In the genomic region with DNA sequence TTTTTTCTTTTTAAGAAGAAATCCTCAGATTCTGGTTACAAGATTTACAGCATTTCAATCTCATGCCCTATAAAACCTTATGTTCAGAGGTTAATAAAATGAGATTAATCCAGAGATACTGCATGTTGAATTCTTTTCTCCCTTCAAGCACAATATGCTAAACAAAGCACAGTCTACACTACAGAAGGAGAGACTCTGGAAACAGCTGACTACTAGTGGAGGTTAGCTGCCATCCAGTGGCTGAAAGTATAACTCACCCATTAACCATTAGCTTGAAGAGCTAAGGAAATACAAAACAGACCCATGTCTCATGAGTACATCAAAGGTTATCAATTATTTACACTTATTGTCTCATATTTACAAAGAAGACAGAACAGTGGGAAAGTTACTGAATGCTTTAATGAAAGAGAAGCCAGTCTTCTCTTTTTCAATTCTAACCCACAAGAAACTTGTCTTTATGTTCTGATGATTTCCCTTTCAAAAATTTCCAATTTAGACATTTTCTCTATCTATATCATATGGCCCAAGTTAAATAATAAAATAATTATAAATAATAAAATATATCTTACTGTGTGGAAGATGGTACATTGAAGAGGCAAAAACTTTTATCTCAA, we compare ENCODE assay signal across 8 cellular contexts.
DNase-seq lines count a peak whose midpoint lies in the region; ATAC-seq and TF ChIP-seq lines count a peak whose summit lies in the region.

No MANE protein-coding gene starts in this region.

- ATAC-seq in GM18505 (IDR thresholded peaks at IDR 0.05; ENCODE audit: unreplicated experiment) (peak; percentile 88), HG02852 (IDR thresholded peaks at IDR 0.05; ENCODE audit: unreplicated experiment) (peak; percentile 83), SK-N-SH treated with all-trans-retinoic acid at 6 μM for 48 hours (peak; percentile 100)

- TF ChIP-seq CTCF in foreskin fibroblast (IDR thresholded peaks at IDR 0.05; ENCODE audit: low read depth, low read length): peak; percentile 57

- no peak for TF ChIP-seq POLR2A in GM18505 (IDR thresholded peaks at IDR 0.05; ENCODE audit: borderline replicate concordance, extremely low read depth, insufficient read depth, insufficient read length)

- DNase-seq in AG08396 (ENCODE audit: low spot score): peak; percentile 42
- DNase-seq in NCI-H1092 treated with DMSO at 0.1 percent for 48 hours (lab: John Stamatoyannopoulos, UW): peak; percentile 63
- DNase-seq in foreskin fibroblast: peak; percentile 26 to 66
- peak; percentile 61 for DNase-seq in retina
- DNase-seq in activated T-cell treated with anti-CD3 and anti-CD28 coated beads, Interleukin-2, amount 50 U/mL, for 48 hours: no peak

- H3K4me3 ChIP-seq in foreskin fibroblast (ENCODE audit: low read depth in 1 of 2, low read length in 2 of 2): no peak overlapping the region

TF ChIP-seq in SK-N-SH treated with all-trans-retinoic acid at 6 μM for 48 hours, 23 proteins besides CTCF, POLR2A, EP300 and RAD21:
- TF ChIP-seq, protein P1, sequence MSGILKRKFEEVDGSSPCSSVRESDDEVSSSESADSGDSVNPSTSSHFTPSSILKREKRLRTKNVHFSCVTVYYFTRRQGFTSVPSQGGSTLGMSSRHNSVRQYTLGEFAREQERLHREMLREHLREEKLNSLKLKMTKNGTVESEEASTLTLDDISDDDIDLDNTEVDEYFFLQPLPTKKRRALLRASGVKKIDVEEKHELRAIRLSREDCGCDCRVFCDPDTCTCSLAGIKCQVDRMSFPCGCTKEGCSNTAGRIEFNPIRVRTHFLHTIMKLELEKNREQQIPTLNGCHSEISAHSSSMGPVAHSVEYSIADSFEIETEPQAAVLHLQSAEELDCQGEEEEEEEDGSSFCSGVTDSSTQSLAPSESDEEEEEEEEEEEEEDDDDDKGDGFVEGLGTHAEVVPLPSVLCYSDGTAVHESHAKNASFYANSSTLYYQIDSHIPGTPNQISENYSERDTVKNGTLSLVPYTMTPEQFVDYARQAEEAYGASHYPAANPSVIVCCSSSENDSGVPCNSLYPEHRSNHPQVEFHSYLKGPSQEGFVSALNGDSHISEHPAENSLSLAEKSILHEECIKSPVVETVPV (CRISPR knock-in tag; IDR thresholded peaks at IDR 0.05): no peak
- TF ChIP-seq GLIS3 (CRISPR knock-in tag; IDR thresholded peaks at IDR 0.05) (no peak), SNAI2 (CRISPR knock-in tag; IDR thresholded peaks at IDR 0.05) (no peak), ARNTL (CRISPR knock-in tag; IDR thresholded peaks at IDR 0.05; ENCODE audit: borderline replicate concordance, low read depth) (no peak), OSR1 (CRISPR knock-in tag; IDR thresholded peaks at IDR 0.05) (no peak), CSDC2 (CRISPR knock-in tag; IDR thresholded peaks at IDR 0.05) (no peak), ZNF70 (CRISPR knock-in tag; IDR thresholded peaks at IDR 0.05) (no peak), ZNF565 (CRISPR knock-in tag; conservative IDR thresholded peaks at IDR 0.05; ENCODE audit: low read depth) (no peak), BACH2 (CRISPR knock-in tag; IDR thresholded peaks at IDR 0.05; ENCODE audit: borderline replicate concordance) (no peak), ZFP30 (CRISPR knock-in tag; IDR thresholded peaks at IDR 0.05) (no peak), ISL1 (CRISPR knock-in tag; IDR thresholded peaks at IDR 0.05) (no peak), TCF4 (CRISPR knock-in tag; IDR thresholded peaks at IDR 0.05; ENCODE audit: borderline replicate concordance) (no peak), PPARA (CRISPR knock-in tag; IDR thresholded peaks at IDR 0.05; ENCODE audit: borderline replicate concordance) (no peak), TOX (CRISPR knock-in tag; IDR thresholded peaks at IDR 0.05; ENCODE audit: borderline replicate concordance) (no peak), RARB (CRISPR knock-in tag; IDR thresholded peaks at IDR 0.05) (no peak), ZNF8 (CRISPR knock-in tag; IDR thresholded peaks at IDR 0.05) (no peak), ESRRG (CRISPR knock-in tag; IDR thresholded peaks at IDR 0.05) (no peak)
- TF ChIP-seq, protein P2, sequence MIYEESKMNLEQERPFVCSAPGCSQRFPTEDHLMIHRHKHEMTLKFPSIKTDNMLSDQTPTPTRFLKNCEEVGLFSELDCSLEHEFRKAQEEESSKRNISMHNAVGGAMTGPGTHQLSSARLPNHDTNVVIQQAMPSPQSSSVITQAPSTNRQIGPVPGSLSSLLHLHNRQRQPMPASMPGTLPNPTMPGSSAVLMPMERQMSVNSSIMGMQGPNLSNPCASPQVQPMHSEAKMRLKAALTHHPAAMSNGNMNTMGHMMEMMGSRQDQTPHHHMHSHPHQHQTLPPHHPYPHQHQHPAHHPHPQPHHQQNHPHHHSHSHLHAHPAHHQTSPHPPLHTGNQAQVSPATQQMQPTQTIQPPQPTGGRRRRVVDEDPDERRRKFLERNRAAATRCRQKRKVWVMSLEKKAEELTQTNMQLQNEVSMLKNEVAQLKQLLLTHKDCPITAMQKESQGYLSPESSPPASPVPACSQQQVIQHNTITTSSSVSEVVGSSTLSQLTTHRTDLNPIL (CRISPR knock-in tag; IDR thresholded peaks at IDR 0.05; ENCODE audit: low read depth): no peak
- TF ChIP-seq, protein P3, sequence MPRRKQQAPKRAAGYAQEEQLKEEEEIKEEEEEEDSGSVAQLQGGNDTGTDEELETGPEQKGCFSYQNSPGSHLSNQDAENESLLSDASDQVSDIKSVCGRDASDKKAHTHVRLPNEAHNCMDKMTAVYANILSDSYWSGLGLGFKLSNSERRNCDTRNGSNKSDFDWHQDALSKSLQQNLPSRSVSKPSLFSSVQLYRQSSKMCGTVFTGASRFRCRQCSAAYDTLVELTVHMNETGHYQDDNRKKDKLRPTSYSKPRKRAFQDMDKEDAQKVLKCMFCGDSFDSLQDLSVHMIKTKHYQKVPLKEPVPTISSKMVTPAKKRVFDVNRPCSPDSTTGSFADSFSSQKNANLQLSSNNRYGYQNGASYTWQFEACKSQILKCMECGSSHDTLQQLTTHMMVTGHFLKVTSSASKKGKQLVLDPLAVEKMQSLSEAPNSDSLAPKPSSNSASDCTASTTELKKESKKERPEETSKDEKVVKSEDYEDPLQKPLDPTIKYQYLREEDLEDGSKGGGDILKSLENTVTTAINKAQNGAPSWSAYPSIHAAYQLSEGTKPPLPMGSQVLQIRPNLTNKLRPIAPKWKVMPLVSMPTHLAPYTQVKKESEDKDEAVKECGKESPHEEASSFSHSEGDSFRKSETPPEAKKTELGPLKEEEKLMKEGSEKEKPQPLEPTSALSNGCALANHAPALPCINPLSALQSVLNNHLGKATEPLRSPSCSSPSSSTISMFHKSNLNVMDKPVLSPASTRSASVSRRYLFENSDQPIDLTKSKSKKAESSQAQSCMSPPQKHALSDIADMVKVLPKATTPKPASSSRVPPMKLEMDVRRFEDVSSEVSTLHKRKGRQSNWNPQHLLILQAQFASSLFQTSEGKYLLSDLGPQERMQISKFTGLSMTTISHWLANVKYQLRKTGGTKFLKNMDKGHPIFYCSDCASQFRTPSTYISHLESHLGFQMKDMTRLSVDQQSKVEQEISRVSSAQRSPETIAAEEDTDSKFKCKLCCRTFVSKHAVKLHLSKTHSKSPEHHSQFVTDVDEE (CRISPR knock-in tag; IDR thresholded peaks at IDR 0.05): no peak
- TF ChIP-seq, protein P4, sequence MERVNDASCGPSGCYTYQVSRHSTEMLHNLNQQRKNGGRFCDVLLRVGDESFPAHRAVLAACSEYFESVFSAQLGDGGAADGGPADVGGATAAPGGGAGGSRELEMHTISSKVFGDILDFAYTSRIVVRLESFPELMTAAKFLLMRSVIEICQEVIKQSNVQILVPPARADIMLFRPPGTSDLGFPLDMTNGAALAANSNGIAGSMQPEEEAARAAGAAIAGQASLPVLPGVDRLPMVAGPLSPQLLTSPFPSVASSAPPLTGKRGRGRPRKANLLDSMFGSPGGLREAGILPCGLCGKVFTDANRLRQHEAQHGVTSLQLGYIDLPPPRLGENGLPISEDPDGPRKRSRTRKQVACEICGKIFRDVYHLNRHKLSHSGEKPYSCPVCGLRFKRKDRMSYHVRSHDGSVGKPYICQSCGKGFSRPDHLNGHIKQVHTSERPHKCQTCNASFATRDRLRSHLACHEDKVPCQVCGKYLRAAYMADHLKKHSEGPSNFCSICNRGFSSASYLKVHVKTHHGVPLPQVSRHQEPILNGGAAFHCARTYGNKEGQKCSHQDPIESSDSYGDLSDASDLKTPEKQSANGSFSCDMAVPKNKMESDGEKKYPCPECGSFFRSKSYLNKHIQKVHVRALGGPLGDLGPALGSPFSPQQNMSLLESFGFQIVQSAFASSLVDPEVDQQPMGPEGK (CRISPR knock-in tag; IDR thresholded peaks at IDR 0.05; ENCODE audit: borderline replicate concordance): no peak
TF ChIP-seq in SK-N-SH treated with all-trans-retinoic acid at 6 μM for 48 hours: peak in this region for 0.

Comparison
In these comparisons a context has a peak if more than half of its experiments do, and no peak if none do; other contexts are left out.
1. DNase-seq: peak in AG08396 (single experiment), NCI-H1092 treated with DMSO at 0.1 percent for 48 hours (single experiment), foreskin fibroblast (2 of 2) and retina (single experiment); none in activated T-cell treated with anti-CD3 and anti-CD28 coated beads, Interleukin-2, amount 50 U/mL, for 48 hours (0 of 2).
2. Peak in every context shown above with its lines, with median percentiles within 50 percentile points of each other: ATAC-seq.